ENCODE assay signal across 8 cellular contexts in genomic region chr11:19345848-19346681, GRCh38.
A peak's percentile ranks its signal among the peaks of the same experiment; 100 is the strongest.
DNase-seq lines count a peak whose midpoint lies in the region; ATAC-seq and TF ChIP-seq lines count a peak whose summit lies in the region.

No MANE protein-coding gene starts in this region.

- peaks cover 98% of the 10 kb centered on the region for H3K27me3 Mint-ChIP-seq in type B pancreatic cell
- H3K27me3 Mint-ChIP-seq in T-cell = peaks cover 60 to 82% of the 10 kb centered on the region in 2 donors

- no peak for TF ChIP-seq CTCF in type B pancreatic cell (conservative IDR thresholded peaks at IDR 0.05)

- peak; percentile 66 for DNase-seq in Right ventricle myocardium inferior (ENCODE audit: missing footprints)
- no peak for DNase-seq in cardiac septum (ENCODE audit: low spot score)
- peak; percentile 38 for DNase-seq in HuH-7 (ENCODE audit: low spot score)
- DNase-seq in caudate nucleus (lab: John Stamatoyannopoulos, UW) = peak in 48 of 61 donors; percentile 20 to 88 (median 58)
- DNase-seq in left lobe of liver (ENCODE audit: low spot score) = peak; percentile 50
- no peak for DNase-seq in type B pancreatic cell (ENCODE audit: extremely low spot score, unreplicated experiment)
- DNase-seq in T-cell = no peak
- no peak for DNase-seq in cerebellar nuclear complex (lab: John Stamatoyannopoulos, UW)

- H3K36me3 Mint-ChIP-seq in type B pancreatic cell (no peaks in the 10 kb centered on the region), T-cell (no peaks in the 10 kb centered on the region)

- ATAC-seq in Right ventricle myocardium inferior = peak; percentile 26
- ATAC-seq in left lobe of liver = peak; percentile 66
- no peak for ATAC-seq in T-cell (replicated peaks in 1 of 4)

- peak overlapping the region; percentile 80 for H3K27ac ChIP-seq in caudate nucleus (ENCODE audit: low read depth, low read length)

- CTCF ChIA-PET in T-cell (lab: Charles Lee) = no interaction called here

- intact Hi-C loops in Right ventricle myocardium inferior (cut with DNase I) (loop anchor here (10.0 kb wide), 1 partner anchor 109 kb away; no protein-coding TSS in a partner anchor), cardiac septum (cut with DNase I) (no loop called here)

- H3K4me1 Mint-ChIP-seq in type B pancreatic cell (ENCODE audit: unreplicated experiment) = peaks cover 17% of the 10 kb centered on the region
- peaks cover 5 to 6% (median 5%) of the 10 kb centered on the region in 3 donors for H3K4me1 Mint-ChIP-seq in T-cell

- H3K27ac Mint-ChIP-seq in type B pancreatic cell (peak overlapping the region; percentile 15), T-cell (no peak overlapping the region)

- H3K9me3 Mint-ChIP-seq in type B pancreatic cell = no peaks in the 10 kb centered on the region
- H3K9me3 Mint-ChIP-seq in T-cell = no peaks in the 10 kb centered on the region

- H3K4me3 Mint-ChIP-seq in type B pancreatic cell (peak overlapping the region; percentile 87), T-cell (peak overlapping the region in 1 of 3 donors; percentile 3)

- POLR2A ChIA-PET in T-cell (lab: Charles Lee) = no interaction called here

Comparison
In these comparisons a context has a peak if more than half of its experiments do, and no peak if none do; other contexts are left out.
1. DNase-seq: peak in Right ventricle myocardium inferior (single experiment), HuH-7 (single experiment), caudate nucleus (48 of 61) and left lobe of liver (single experiment); none in cardiac septum (single experiment), type B pancreatic cell (single experiment), T-cell (0 of 34) and cerebellar nuclear complex (0 of 2).
2. ATAC-seq: peak in Right ventricle myocardium inferior (single experiment) and left lobe of liver (single experiment); none in T-cell (0 of 4).